Comparison of ENCODE assay signal across 9 cellular contexts in genomic region chr22:36155702-36156101, GRCh38. TPM values are rescaled to one million over a fixed set of nuclear protein-coding genes. Genes with fewer than 3 reads are reported as not detected.
DNase-seq lines count a peak whose midpoint lies in the region; ATAC-seq, FAIRE-seq and TF ChIP-seq lines count a peak whose summit lies in the region.
"Had no signal": no experiment of that assay in that cellular context is flagged by ENCODE, and none has a peak within 500 bp of the region (broad histone marks: within the 10 kb centered on the region; RNA-seq: fewer than 3 reads in every experiment).

No MANE protein-coding gene starts in this region.

- TF ChIP-seq EP300 in esophagus muscularis mucosa (IDR thresholded peaks at IDR 0.05) (peak; percentile 69), transverse colon (IDR thresholded peaks at IDR 0.05; ENCODE audit: low read depth) (peak; percentile 46)

- peaks cover 3% of the 10 kb centered on the region for H3K9me3 Mint-ChIP-seq in activated CD8-positive, alpha-beta memory T cell treated with anti-CD3 and anti-CD28 coated beads, Interleukin-2, amount 10 ng/mL, durations not matched to agents 7 days and 5 days (ENCODE audit: low read depth)
- H3K9me3 Mint-ChIP-seq in naive B cell: no peaks in the 10 kb centered on the region

- TF ChIP-seq POLR2A in esophagus muscularis mucosa (IDR thresholded peaks at IDR 0.05; ENCODE audit: low read depth): no peak
- TF ChIP-seq POLR2A in transverse colon (IDR thresholded peaks at IDR 0.05): no peak

- H3K36me3 Mint-ChIP-seq in activated CD8-positive, alpha-beta memory T cell treated with anti-CD3 and anti-CD28 coated beads, Interleukin-2, amount 10 ng/mL, durations not matched to agents 7 days and 5 days: peaks cover 82% of the 10 kb centered on the region
- peaks cover 4 to 21% of the 10 kb centered on the region in 2 donors for H3K36me3 Mint-ChIP-seq in naive B cell

- no peaks in the 10 kb centered on the region for H3K36me3 ChIP-seq in esophagus muscularis mucosa
- no peaks in the 10 kb centered on the region for H3K36me3 ChIP-seq in transverse colon

- H3K27ac ChIP-seq in esophagus muscularis mucosa (replicated peaks in 1 of 4) (peak overlapping the region; percentile 81 to 92 (median 88)), transverse colon (peak overlapping the region; percentile 87 to 95 (median 90))

- H3K4me3 ChIP-seq in esophagus muscularis mucosa (peak overlapping the region; percentile 46 to 57 (median 50)), transverse colon (peak overlapping the region in 1 of 4 donors; percentile 38)

- FAIRE-seq in GM19239 (lab: Jason Lieb, UNC): no peak

- ATAC-seq in activated CD8-positive, alpha-beta memory T cell treated with anti-CD3 and anti-CD28 coated beads, Interleukin-2, amount 10 ng/mL, durations not matched to agents 7 days and 5 days: no peak
- no peak for ATAC-seq in naive B cell (ENCODE audit: low read depth in 2 of 2)
- no peak for ATAC-seq in GM18861 (IDR thresholded peaks at IDR 0.05; ENCODE audit: unreplicated experiment)

- peak overlapping the region; percentile 93 for H3K27ac Mint-ChIP-seq in activated CD8-positive, alpha-beta memory T cell treated with anti-CD3 and anti-CD28 coated beads, Interleukin-2, amount 10 ng/mL, durations not matched to agents 7 days and 5 days
- H3K27ac Mint-ChIP-seq in naive B cell: peak overlapping the region in 4 of 6 donors; percentile 70 to 98 (median 86)

- H3K27me3 ChIP-seq in esophagus muscularis mucosa (no peaks in the 10 kb centered on the region), transverse colon (no peaks in the 10 kb centered on the region)

- TF ChIP-seq CTCF in esophagus muscularis mucosa (IDR thresholded peaks at IDR 0.05) (no peak), transverse colon (IDR thresholded peaks at IDR 0.05) (no peak)

- peaks cover 81% of the 10 kb centered on the region for H3K4me1 Mint-ChIP-seq in activated CD8-positive, alpha-beta memory T cell treated with anti-CD3 and anti-CD28 coated beads, Interleukin-2, amount 10 ng/mL, durations not matched to agents 7 days and 5 days
- peaks cover 62 to 86% (median 70%) of the 10 kb centered on the region in 3 donors for H3K4me1 Mint-ChIP-seq in naive B cell

- no peaks in the 10 kb centered on the region for H3K27me3 Mint-ChIP-seq in activated CD8-positive, alpha-beta memory T cell treated with anti-CD3 and anti-CD28 coated beads, Interleukin-2, amount 10 ng/mL, durations not matched to agents 7 days and 5 days
- no peaks in the 10 kb centered on the region for H3K27me3 Mint-ChIP-seq in naive B cell

- WGBS in esophagus muscularis mucosa: 58% methylated on average over 4 of the region's 7 CpGs
- 74 to 90% methylated on average over 4 to 7 of the region's 7 CpGs for WGBS in transverse colon (ENCODE audit: low coverage in 1 of 2), 2 donors

- intact Hi-C loops in esophagus muscularis mucosa (cut with DNase I): no loop called here
- intact Hi-C loops in transverse colon (cut with DNase I; ENCODE audit: low total_unique reads): no loop called here

- H3K4me1 ChIP-seq in esophagus muscularis mucosa (peaks cover 60 to 86% (median 85%) of the 10 kb centered on the region in 4 donors), transverse colon (peaks cover 25 to 83% (median 43%) of the 10 kb centered on the region in 4 donors)

- no peak for DNase-seq in activated CD8-positive, alpha-beta memory T cell treated with anti-CD3 and anti-CD28 coated beads, Interleukin-2, amount 10 ng/mL, durations not matched to agents 7 days and 5 days
- DNase-seq in activated CD8-positive, alpha-beta memory T cell treated with anti-CD3 and anti-CD28 coated beads, Interleukin-2, amount 50 U/mL, for 48 hours: no peak
- peak; percentile 94 for DNase-seq in esophagus muscularis mucosa (ENCODE audit: extremely low spot score)
- no peak for DNase-seq in naive B cell
- DNase-seq in transverse colon: peak; percentile 44
- no peak for DNase-seq in DMS114 treated with DMSO at 0.1 percent for 48 hours (lab: John Stamatoyannopoulos, UW; ENCODE audit: unreplicated experiment)
- DNase-seq in GM19239 (ENCODE audit: insufficient read length, low spot score): no peak

- in situ Hi-C loops in transverse colon (cut with MboI; ENCODE audit: low pct_ligation_motif_present in 1 of 4, low pct_unique_long_range_greater_than_20kb in 1 of 4, low sequenced_read_pairs in 3 of 4): no loop called here

- no peaks in the 10 kb centered on the region for H3K9me3 ChIP-seq in esophagus muscularis mucosa
- H3K9me3 ChIP-seq in transverse colon: no peaks in the 10 kb centered on the region

- peak overlapping the region; percentile 98 for H3K4me3 Mint-ChIP-seq in activated CD8-positive, alpha-beta memory T cell treated with anti-CD3 and anti-CD28 coated beads, Interleukin-2, amount 10 ng/mL, durations not matched to agents 7 days and 5 days
- peak overlapping the region in 5 of 8 donors; percentile 58 to 95 (median 89) for H3K4me3 Mint-ChIP-seq in naive B cell

- CTCF ChIA-PET in activated CD8-positive, alpha-beta memory T cell treated with anti-CD3 and anti-CD28 coated beads, Interleukin-2, amount 10 ng/mL, durations not matched to agents 7 days and 5 days (lab: Charles Lee): interaction anchor here (1.2 to 11.8 kb wide), 2 partner anchors 24 to 331 kb away, joined by 3 to 146 read pairs; no protein-coding TSS in a partner anchor

RNA-seq across cellular contexts. Expression of gene APOL3, which starts 4.9 kb away (rescaled TPM):
- 100 to 1,000 TPM; 134 to 160 TPM for total RNA-seq in activated CD8-positive, alpha-beta memory T cell treated with anti-CD3 and anti-CD28 coated beads, Interleukin-2, amount 10 ng/mL, durations not matched to agents 7 days and 5 days
- total RNA-seq in esophagus muscularis mucosa (10 to 100 TPM; 36.5 to 76.3 (median 52.8) TPM), transverse colon (10 to 100 TPM in 3 of 4 donors, 1 to 10 TPM in 1; 8.7 to 53.9 (median 19.4) TPM)
- polyA plus RNA-seq in naive B cell (ENCODE audit: low read depth in 6 of 6): 10 to 100 TPM; 15.5 to 41.3 (median 31.7) TPM

RNA-seq across cellular contexts. Expression of gene APOL4, which starts 45.9 kb away (rescaled TPM):
- 10 to 100 TPM; 17.0 to 22.6 TPM for total RNA-seq in activated CD8-positive, alpha-beta memory T cell treated with anti-CD3 and anti-CD28 coated beads, Interleukin-2, amount 10 ng/mL, durations not matched to agents 7 days and 5 days
- total RNA-seq in esophagus muscularis mucosa: 10 to 100 TPM in 1 of 4 donors, 1 to 10 TPM in 2, under 1 TPM in 1; 0.19 to 24.7 (median 1.6) TPM
- 1 to 10 TPM in 1 of 6 donors, under 1 TPM in 3, not detected in 2; 0.09 to 1.6 (median 0.72) TPM for polyA plus RNA-seq in naive B cell (ENCODE audit: low read depth in 6 of 6)
- 1 to 10 TPM in 2 of 4 donors, under 1 TPM in 1, not detected in 1; 0.16 to 9.0 (median 1.8) TPM for total RNA-seq in transverse colon
- total RNA-seq: mononuclear cell had no signal

Comparison
In these comparisons a context has a peak if more than half of its experiments do, and no peak if none do; other contexts are left out.
1. DNase-seq: peak in esophagus muscularis mucosa (single experiment) and transverse colon (single experiment); none in activated CD8-positive, alpha-beta memory T cell treated with anti-CD3 and anti-CD28 coated beads, Interleukin-2, amount 10 ng/mL, durations not matched to agents 7 days and 5 days (single experiment), activated CD8-positive, alpha-beta memory T cell treated with anti-CD3 and anti-CD28 coated beads, Interleukin-2, amount 50 U/mL, for 48 hours (single experiment), naive B cell (single experiment), DMS114 treated with DMSO at 0.1 percent for 48 hours (single experiment) and GM19239 (single experiment).